Comparison of ENCODE assay signal across 8 cellular contexts in genomic region chr6:166830185-166830890, GRCh38.
A peak's percentile ranks its signal among the peaks of the same experiment; 100 is the strongest.
DNase-seq lines count a peak whose midpoint lies in the region; ATAC-seq and TF ChIP-seq lines count a peak whose summit lies in the region.
"Had no signal": no experiment of that assay in that cellular context is flagged by ENCODE, and none has a peak within 500 bp of the region (broad histone marks: within the 10 kb centered on the region; RNA-seq: fewer than 3 reads in every experiment).

No MANE protein-coding gene starts in this region.

- no peak overlapping the region for H3K27ac ChIP-seq in breast epithelium

- TF ChIP-seq CTCF in mucosa of descending colon (IDR thresholded peaks at IDR 0.05) (no peak), breast epithelium (IDR thresholded peaks at IDR 0.05) (no peak)

- TF ChIP-seq POLR2A in breast epithelium (IDR thresholded peaks at IDR 0.05) = no peak

- DNase-seq in mucosa of descending colon = no peak
- no peak for DNase-seq in breast epithelium (ENCODE audit: low spot score in 2 of 2)
- DNase-seq in ACHN = no peak
- no peak for DNase-seq in ecto neural progenitor cell (ENCODE audit: low spot score)
- DNase-seq: foreskin fibroblast had no signal

- H3K4me1 ChIP-seq in mucosa of descending colon (ENCODE audit: low read depth) (no peaks in the 10 kb centered on the region), breast epithelium (no peaks in the 10 kb centered on the region)

- H3K27me3 ChIP-seq in breast epithelium = no peaks in the 10 kb centered on the region

- intact Hi-C loops in mucosa of descending colon (cut with DNase I, micrococcal nuclease) = no loop called here
- intact Hi-C loops in breast epithelium (cut with DNase I; ENCODE audit: low total_unique reads) = no loop called here

- no peaks in the 10 kb centered on the region for H3K9me3 ChIP-seq in mucosa of descending colon
- no peaks in the 10 kb centered on the region for H3K9me3 ChIP-seq in breast epithelium

- ATAC-seq in GM18873 (IDR thresholded peaks at IDR 0.05; ENCODE audit: low FRiP score, unreplicated experiment) = peak; percentile 95
- ATAC-seq in GM21528 (IDR thresholded peaks at IDR 0.05; ENCODE audit: low FRiP score, unreplicated experiment) = peak; percentile 95
- ATAC-seq in HG03460 (IDR thresholded peaks at IDR 0.05; ENCODE audit: unreplicated experiment) = peak; percentile 93
- ATAC-seq in mucosa of descending colon = peak; percentile 48

- in situ Hi-C loops in ACHN (cut with HindIII; ENCODE audit: low pct_ligation_motif_present, low pct_unique_long_range_greater_than_20kb, low sequenced_read_pairs) = no loop called here

- H3K36me3 ChIP-seq in mucosa of descending colon (ENCODE audit: low read depth) (no peaks in the 10 kb centered on the region), breast epithelium (no peaks in the 10 kb centered on the region)

- H3K4me3 ChIP-seq in mucosa of descending colon (no peak overlapping the region), breast epithelium (no peak overlapping the region)
